ENCODE assay signal across 30 cellular contexts in genomic region chr11:44140805-44141204, GRCh38.
"Had no signal": no experiment of that assay in that cellular context is flagged by ENCODE, and none has a peak within 500 bp of the region (broad histone marks: within the 10 kb centered on the region; RNA-seq: fewer than 3 reads in every experiment).

No MANE protein-coding gene starts in this region.

- H3K9me3 ChIP-seq: breast epithelium, esophagus muscularis mucosa, neutrophil, pancreas, prostate gland, spleen, uterus had no signal

- H3K27me3 ChIP-seq: breast epithelium, esophagus muscularis mucosa, neutrophil, pancreas, spleen, uterus had no signal

- H3K4me3 Mint-ChIP-seq: activated CD4-positive, alpha-beta memory T cell treated with anti-CD3 and anti-CD28 coated beads, Interleukin-2, amount 10 ng/mL, durations not matched to agents 7 days and 5 days; activated CD4-positive, alpha-beta T cell treated with anti-CD3 and anti-CD28 coated beads, Interleukin-2, amount 10 ng/mL, durations not matched to agents 7 days and 5 days; activated naive CD8-positive, alpha-beta T cell treated with anti-CD3 and anti-CD28 coated beads, Interleukin-2, amount 50 U/mL, for 24 hours; activated T-cell treated with anti-CD3 and anti-CD28 coated beads, Interleukin-2, amount 50 U/mL, for 24 hours; central memory CD8-positive, alpha-beta T cell; dendritic cell treated with granulocyte-macrophage colony-stimulating factor and Interleukin-4, amounts not matched to agents 40 ng/mL and 50 ng/mL, for 4 days; endodermal cell; T-helper 2 cell treated with Interferon-gamma antibody and Interleukin-4, amounts not matched to agents 5 μg/mL and 100 μg/mL, for 36 hours; type B pancreatic cell; WTC11 had no signal

- H3K4me3 ChIP-seq: breast epithelium, esophagus muscularis mucosa, pancreas, prostate gland, spleen, uterus had no signal

- H3K27me3 Mint-ChIP-seq: activated CD4-positive, alpha-beta memory T cell treated with anti-CD3 and anti-CD28 coated beads, Interleukin-2, amount 10 ng/mL, durations not matched to agents 7 days and 5 days; activated CD4-positive, alpha-beta T cell treated with anti-CD3 and anti-CD28 coated beads, Interleukin-2, amount 10 ng/mL, durations not matched to agents 7 days and 5 days; activated naive CD8-positive, alpha-beta T cell treated with anti-CD3 and anti-CD28 coated beads, Interleukin-2, amount 50 U/mL, for 24 hours; activated T-cell treated with anti-CD3 and anti-CD28 coated beads, Interleukin-2, amount 50 U/mL, for 24 hours; central memory CD8-positive, alpha-beta T cell; dendritic cell treated with granulocyte-macrophage colony-stimulating factor and Interleukin-4, amounts not matched to agents 40 ng/mL and 50 ng/mL, for 4 days; type B pancreatic cell had no signal

- H3K4me1 ChIP-seq: breast epithelium, pancreas had no signal

- H3K4me1 Mint-ChIP-seq: activated CD4-positive, alpha-beta memory T cell treated with anti-CD3 and anti-CD28 coated beads, Interleukin-2, amount 10 ng/mL, durations not matched to agents 7 days and 5 days; activated CD4-positive, alpha-beta T cell treated with anti-CD3 and anti-CD28 coated beads, Interleukin-2, amount 10 ng/mL, durations not matched to agents 7 days and 5 days; activated naive CD8-positive, alpha-beta T cell treated with anti-CD3 and anti-CD28 coated beads, Interleukin-2, amount 50 U/mL, for 24 hours; central memory CD8-positive, alpha-beta T cell had no signal

- H3K27ac Mint-ChIP-seq: activated CD4-positive, alpha-beta memory T cell treated with anti-CD3 and anti-CD28 coated beads, Interleukin-2, amount 10 ng/mL, durations not matched to agents 7 days and 5 days; activated CD4-positive, alpha-beta T cell treated with anti-CD3 and anti-CD28 coated beads, Interleukin-2, amount 10 ng/mL, durations not matched to agents 7 days and 5 days; activated naive CD8-positive, alpha-beta T cell treated with anti-CD3 and anti-CD28 coated beads, Interleukin-2, amount 50 U/mL, for 24 hours; activated T-cell treated with anti-CD3 and anti-CD28 coated beads, Interleukin-2, amount 50 U/mL, for 24 hours; dendritic cell treated with granulocyte-macrophage colony-stimulating factor and Interleukin-4, amounts not matched to agents 40 ng/mL and 50 ng/mL, for 4 days; endodermal cell; T-helper 2 cell treated with Interferon-gamma antibody and Interleukin-4, amounts not matched to agents 5 μg/mL and 100 μg/mL, for 36 hours; type B pancreatic cell; WTC11 had no signal

- H3K9me3 Mint-ChIP-seq: activated CD4-positive, alpha-beta memory T cell treated with anti-CD3 and anti-CD28 coated beads, Interleukin-2, amount 10 ng/mL, durations not matched to agents 7 days and 5 days; activated CD4-positive, alpha-beta T cell treated with anti-CD3 and anti-CD28 coated beads, Interleukin-2, amount 10 ng/mL, durations not matched to agents 7 days and 5 days; activated naive CD8-positive, alpha-beta T cell treated with anti-CD3 and anti-CD28 coated beads, Interleukin-2, amount 50 U/mL, for 24 hours; activated T-cell treated with anti-CD3 and anti-CD28 coated beads, Interleukin-2, amount 50 U/mL, for 24 hours; central memory CD8-positive, alpha-beta T cell; dendritic cell treated with granulocyte-macrophage colony-stimulating factor and Interleukin-4, amounts not matched to agents 40 ng/mL and 50 ng/mL, for 4 days; endodermal cell; T-helper 2 cell treated with Interferon-gamma antibody and Interleukin-4, amounts not matched to agents 5 μg/mL and 100 μg/mL, for 36 hours; WTC11 had no signal

- H3K36me3 Mint-ChIP-seq: WTC11 had no signal

- DNase-seq: activated CD4-positive, alpha-beta memory T cell treated with anti-CD3 and anti-CD28 coated beads, Interleukin-2, amount 10 ng/mL, durations not matched to agents 7 days and 5 days; activated CD4-positive, alpha-beta T cell treated with anti-CD3 and anti-CD28 coated beads for 1 hour; activated CD4-positive, alpha-beta T cell treated with anti-CD3 and anti-CD28 coated beads, Interleukin-2, amount 10 ng/mL, durations not matched to agents 7 days and 5 days; activated CD8-positive, alpha-beta memory T cell treated with anti-CD3 and anti-CD28 coated beads, Interleukin-2, amount 50 U/mL, for 48 hours; activated gamma-delta T cell; activated naive CD4-positive, alpha-beta T cell treated with anti-CD3 and anti-CD28 coated beads, Interleukin-2, amount 50 U/mL, for 16 hours; activated naive CD8-positive, alpha-beta T cell treated with anti-CD3 and anti-CD28 coated beads, Interleukin-2, amount 50 U/mL, for 24 hours; activated T-cell treated with anti-CD3 and anti-CD28 coated beads, Interleukin-2, amount 50 U/mL, for 24 hours; amygdala; endodermal cell; foreskin melanocyte; hippocampal formation; left cardiac atrium; mammary epithelial cell; nephron progenitor cell; pancreas; retina; spleen; stimulated activated naive CD8-positive, alpha-beta T cell treated with anti-CD3 and anti-CD28 coated beads, Interleukin-15, Interleukin-2, amounts not matched to agents 100 U/mL and 50 U/mL, for 24 hours; T-helper 1 cell; uterus had no signal

- H3K36me3 ChIP-seq: breast epithelium, neutrophil, prostate gland, uterus had no signal

- H3K27ac ChIP-seq: breast epithelium, esophagus muscularis mucosa, neutrophil, pancreas, spleen had no signal

- ATAC-seq: activated naive CD8-positive, alpha-beta T cell treated with anti-CD3 and anti-CD28 coated beads, Interleukin-2, amount 50 U/mL, for 24 hours; pancreas; stimulated activated naive CD8-positive, alpha-beta T cell treated with anti-CD3 and anti-CD28 coated beads, Interleukin-15, Interleukin-2, amounts not matched to agents 100 U/mL and 50 U/mL, for 24 hours; WTC11 had no signal
